In the genomic region with DNA sequence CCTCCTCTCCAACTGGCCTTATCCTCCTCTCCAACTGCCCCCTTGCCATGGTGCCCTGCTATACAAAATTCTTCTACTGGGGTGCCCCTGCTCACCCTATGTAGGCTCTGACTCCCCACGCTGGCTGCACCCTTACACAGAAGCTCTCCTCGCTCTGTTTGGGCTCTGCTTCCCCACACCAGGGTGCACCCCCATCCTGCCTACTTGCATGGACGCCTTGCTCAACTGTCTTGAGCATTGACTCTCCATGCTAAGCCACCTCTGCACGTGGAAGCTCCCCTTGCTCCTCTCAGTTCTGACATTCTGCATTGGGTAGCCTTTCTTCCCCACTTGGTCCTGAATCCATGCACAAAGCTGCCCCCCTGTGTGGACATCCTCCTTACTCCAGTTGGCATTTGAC, we compare ENCODE assay signal across 34 cellular contexts.
"Had no signal": no experiment of that assay in that cellular context is flagged by ENCODE, and none has a peak within 500 bp of the region (broad histone marks: within the 10 kb centered on the region; RNA-seq: fewer than 3 reads in every experiment).

No MANE protein-coding gene starts in this region.

- H3K4me2 ChIP-seq: KMS-11 had no signal

- H3K36me3 ChIP-seq: MG63 had no signal

- H3K27me3 ChIP-seq: MG63 had no signal

- H3K9ac ChIP-seq: KMS-11 had no signal

- H3K9me3 ChIP-seq: MG63 had no signal

- H3K27ac ChIP-seq: KMS-11 had no signal

- H3K4me3 ChIP-seq: MG63 had no signal

- DNase-seq: Karpas-422, Kasumi-1, MG63, MM.1S, MV-4-11, NCI-H1048, NCI-H1092, NCI-H1092 treated with DMSO at 0.1 percent for 48 hours, NCI-H1105, NCI-H1105 treated with DMSO at 0.1 percent for 48 hours, NCI-H1417, NCI-H1417 treated with DMSO at 0.1 percent for 48 hours, NCI-H1436 treated with DMSO at 0.1 percent for 48 hours, NCI-H146, NCI-H1694, NCI-H1694 treated with DMSO at 0.1 percent for 48 hours, NCI-H187, NCI-H187 treated with DMSO at 0.1 percent for 48 hours, NCI-H1930, NCI-H2029, NCI-H2029 treated with DMSO at 0.1 percent for 48 hours, NCI-H2081, NCI-H2081 treated with DMSO at 0.1 percent for 48 hours, NCI-H2107, NCI-H2171, NCI-H2171 treated with DMSO at 0.1 percent for 48 hours, NCI-H2227 treated with DMSO at 0.1 percent for 48 hours, NCI-H226, NCI-H345, NCI-H446, NCI-H446 treated with DMSO at 0.1 percent for 48 hours, NCI-H510A, NCI-H510A treated with DMSO at 0.1 percent for 48 hours had no signal
